8 cellular contexts compared by ENCODE assay signal in genomic region chrX:151398346-151398745, GRCh38. TPM values are rescaled to one million over a fixed set of nuclear protein-coding genes. Genes with fewer than 3 reads are reported as not detected.
DNase-seq lines count a peak whose midpoint lies in the region; ATAC-seq and TF ChIP-seq lines count a peak whose summit lies in the region.

No MANE protein-coding gene starts in this region.

- H3K27me3 Mint-ChIP-seq in central memory CD8-positive, alpha-beta T cell, result no peaks in the 10 kb centered on the region

- no peak overlapping the region for H2AFZ ChIP-seq in osteoblast (ENCODE audit: low read length)

- peaks cover 14% of the 10 kb centered on the region for H4K20me1 ChIP-seq in osteoblast (ENCODE audit: insufficient read depth, low read length)

- H3K27ac Mint-ChIP-seq in central memory CD8-positive, alpha-beta T cell (ENCODE audit: low read depth), result peak overlapping the region; percentile 22

- peaks cover 11% of the 10 kb centered on the region for H3K36me3 Mint-ChIP-seq in central memory CD8-positive, alpha-beta T cell (ENCODE audit: insufficient read depth)

- peaks cover 44% of the 10 kb centered on the region for H3K4me1 Mint-ChIP-seq in central memory CD8-positive, alpha-beta T cell

- WGBS in tibial nerve, 2 donors, result 72 to 79% methylated on average over 3 of the region's 3 CpGs

- H3K27ac ChIP-seq in osteoblast (ENCODE audit: low read depth, low read length) (no peak overlapping the region), tibial nerve (no peak overlapping the region)

- peaks cover 61% of the 10 kb centered on the region for H3K79me2 ChIP-seq in osteoblast (ENCODE audit: insufficient read depth, low read length)

- no peak for TF ChIP-seq POLR2A in tibial nerve (IDR thresholded peaks at IDR 0.05)

- H3K4me3 ChIP-seq in LNCaP clone FGC (ENCODE audit: low read depth, low read length), result peak overlapping the region; percentile 61
- H3K4me3 ChIP-seq in osteoblast (ENCODE audit: insufficient read depth, low read length), result peak overlapping the region; percentile 83
- H3K4me3 ChIP-seq in tibial nerve, result no peak overlapping the region

- no peak for TF ChIP-seq CTCF in LNCaP clone FGC (IDR thresholded peaks at IDR 0.05; ENCODE audit: control insufficient read depth, extremely low read depth, insufficient read depth)
- TF ChIP-seq CTCF in osteoblast (IDR thresholded peaks at IDR 0.05; ENCODE audit: extremely low read depth, low read depth, low read length), result no peak
- no peak for TF ChIP-seq CTCF in tibial nerve (IDR thresholded peaks at IDR 0.05)

- H3K4me2 ChIP-seq in osteoblast (ENCODE audit: insufficient read depth, low read length), result peak overlapping the region; percentile 95

- no peak for TF ChIP-seq EP300 in tibial nerve (IDR thresholded peaks at IDR 0.05)

- H3K27me3 ChIP-seq in osteoblast (ENCODE audit: insufficient read depth, low read length) (no peaks in the 10 kb centered on the region), tibial nerve (no peaks in the 10 kb centered on the region)

- DNase-seq in SIG-M5 treated with dmso at 0.1 percent for 504 hours (lab: John Stamatoyannopoulos, UW; ENCODE audit: unreplicated experiment), result peak; percentile 6
- no peak for DNase-seq in SIG-M5 (lab: John Stamatoyannopoulos, UW)
- DNase-seq in LNCaP clone FGC (ENCODE audit: low read depth), result no peak
- no peak for DNase-seq in central memory CD8-positive, alpha-beta T cell (ENCODE audit: low spot score in 2 of 2)
- DNase-seq in osteoblast (ENCODE audit: insufficient read length, low spot score, missing footprints), result no peak
- no peak for DNase-seq in tibial nerve (ENCODE audit: low spot score in 2 of 2)
- no peak for DNase-seq in OCI-M2 (lab: John Stamatoyannopoulos, UW; ENCODE audit: unreplicated experiment)

- H3K36me3 ChIP-seq in osteoblast (ENCODE audit: insufficient read depth, low read length), result no peaks in the 10 kb centered on the region
- no peaks in the 10 kb centered on the region for H3K36me3 ChIP-seq in tibial nerve

- H3K9me3 Mint-ChIP-seq in central memory CD8-positive, alpha-beta T cell, result no peaks in the 10 kb centered on the region

- ATAC-seq in central memory CD8-positive, alpha-beta T cell (replicated peaks; ENCODE audit: extremely low read depth, poor library complexity, severe bottlenecking), result no peak
- no peak for ATAC-seq in GM21825 (IDR thresholded peaks at IDR 0.05; ENCODE audit: unreplicated experiment)

- H3K4me3 Mint-ChIP-seq in central memory CD8-positive, alpha-beta T cell, result peak overlapping the region; percentile 75

- peaks cover 16% of the 10 kb centered on the region for H3K4me1 ChIP-seq in osteoblast (ENCODE audit: insufficient read depth, low read length)
- peaks cover 0 to 29% (median 4%) of the 10 kb centered on the region in 4 donors for H3K4me1 ChIP-seq in tibial nerve

- no peaks in the 10 kb centered on the region for H3K9me3 ChIP-seq in osteoblast (ENCODE audit: low read depth, low read length)
- no peaks in the 10 kb centered on the region for H3K9me3 ChIP-seq in tibial nerve

RNA-seq across cellular contexts. Expression of gene VMA21, which starts 1.3 kb away (rescaled TPM):
- total RNA-seq in osteoblast, result 61.6 and 62.6 TPM in 2 replicates
- total RNA-seq in tibial nerve, result 10 to 100 TPM; 26.6 to 40.2 (median 30.1) TPM

Comparison
In these comparisons a context has a peak if more than half of its experiments do, and no peak if none do; other contexts are left out.
1. H3K4me3 ChIP-seq: peak in LNCaP clone FGC (single experiment) and osteoblast (single experiment); none in tibial nerve (0 of 4).